1 cellular context compared by ENCODE assay signal in genomic region chr13:94712812-94713555, GRCh38.
TF ChIP-seq lines count a peak whose summit lies in the region.

No MANE protein-coding gene starts in this region.

TF ChIP-seq in GM23338, 12 proteins besides CTCF, POLR2A, EP300 and RAD21 (continued from another document):
- no peak for TF ChIP-seq ZNF462 (CRISPR knock-in tag; IDR thresholded peaks at IDR 0.05)
- TF ChIP-seq REST (IDR thresholded peaks at IDR 0.05; ENCODE audit: unreplicated experiment), result no peak
- TF ChIP-seq CREB1 (CRISPR knock-in tag; IDR thresholded peaks at IDR 0.05; ENCODE audit: low read depth), result no peak
- TF ChIP-seq ZNF114 (CRISPR knock-in tag; IDR thresholded peaks at IDR 0.05), result no peak
- no peak for TF ChIP-seq ZNF331 (CRISPR knock-in tag; IDR thresholded peaks at IDR 0.05; ENCODE audit: low read depth)
- peak; percentile 24 for TF ChIP-seq EZH2 (IDR thresholded peaks at IDR 0.05; ENCODE audit: low read depth, unreplicated experiment)
- peak; percentile 56 for TF ChIP-seq EZH2phosphoT487 (IDR thresholded peaks at IDR 0.05; ENCODE audit: unreplicated experiment)
- TF ChIP-seq JUNB (IDR thresholded peaks at IDR 0.05; ENCODE audit: unreplicated experiment), result no peak
- TF ChIP-seq STAT1 (IDR thresholded peaks at IDR 0.05; ENCODE audit: unreplicated experiment), result no peak
